8 cellular contexts compared by ENCODE assay signal in genomic region chr12:100573499-100574261, GRCh38. TPM values are rescaled to one million over a fixed set of nuclear protein-coding genes. Genes with fewer than 3 reads are reported as not detected.
A peak's percentile ranks its signal among the peaks of the same experiment; 100 is the strongest.
DNase-seq lines count a peak whose midpoint lies in the region; ATAC-seq and TF ChIP-seq lines count a peak whose summit lies in the region.

Gene GAS2L3, plus strand, starts transcription at chr12:100573684. Its CDS starts 21,221 bp downstream, at chr12:100594905.

- no peaks in the 10 kb centered on the region for H3K9me3 ChIP-seq in ectodermal cell (ENCODE audit: control insufficient read depth, low read length)
- H3K9me3 ChIP-seq in right lobe of liver = no peaks in the 10 kb centered on the region

- DNase-seq in AG20443 (ENCODE audit: low spot score) = peak; percentile 97
- DNase-seq in NCI-H345 (lab: John Stamatoyannopoulos, UW) = peak; percentile 85
- peak; percentile 18 to 21 for DNase-seq in activated CD4-positive, alpha-beta T cell treated with anti-CD3 and anti-CD28 coated beads, Interleukin-2, amount 50 U/mL, for 4 hours
- DNase-seq in right lobe of liver = peak; percentile 93 to 95 (median 93)
- peak; percentile 45 to 53 for DNase-seq in stimulated activated CD4-positive, alpha-beta T cell treated with anti-CD3 and anti-CD28 coated beads, Interleukin-2, amount 100 ng/mL, for 48 hours

- H3K27ac ChIP-seq in ectodermal cell (ENCODE audit: insufficient read depth, low read depth, low read length, poor library complexity, severe bottlenecking) = no peak within 1 kb of the TSS
- H3K27ac ChIP-seq in right lobe of liver = peak within 1 kb of the TSS; percentile 18 to 81 (median 66)

- H3K4me1 ChIP-seq in ectodermal cell (ENCODE audit: control insufficient read depth, insufficient read depth, low read length) = peaks cover 4% of the 10 kb centered on the region
- H3K4me1 ChIP-seq in right lobe of liver = peaks cover 0 to 7% (median 0%) of the 10 kb centered on the region in 4 donors

- intact Hi-C loops in right lobe of liver (cut with DNase I) = no loop called here

- H3K4me3 ChIP-seq in ectodermal cell (ENCODE audit: insufficient read depth, low read depth, low read length) (peak within 1 kb of the TSS; percentile 73), right lobe of liver (peak within 1 kb of the TSS; percentile 61 to 80 (median 70))

- H3K27me3 ChIP-seq in ectodermal cell (ENCODE audit: control insufficient read depth, insufficient read depth, low read length, poor library complexity, severe bottlenecking) = peaks cover 25% of the 10 kb centered on the region
- no peaks in the 10 kb centered on the region for H3K27me3 ChIP-seq in right lobe of liver

- ATAC-seq in GM19023 (IDR thresholded peaks at IDR 0.05; ENCODE audit: unreplicated experiment) = peak; percentile 99
- ATAC-seq in HG03135 (IDR thresholded peaks at IDR 0.05; ENCODE audit: unreplicated experiment) = peak; percentile 98
- peak; percentile 95 to 99 (median 99) for ATAC-seq in right lobe of liver

- H3K36me3 ChIP-seq in ectodermal cell (ENCODE audit: control insufficient read depth, insufficient read depth, low read length) (no peaks in the 10 kb centered on the region), right lobe of liver (no peaks in the 10 kb centered on the region)

- 0 to 1% methylated on average over 63 of the region's 63 CpGs for WGBS in ectodermal cell, 2 experiments
- WGBS in right lobe of liver (ENCODE audit: insufficient coverage, low coverage, low lambda C conversion rate, missing lambda C conversion rate) = 0% methylated on average over 1 of the region's 63 CpGs

- TF ChIP-seq CTCF in right lobe of liver (IDR thresholded peaks at IDR 0.05) = no peak

- peak; percentile 88 for TF ChIP-seq POLR2A in right lobe of liver (IDR thresholded peaks at IDR 0.05)

RNA-seq across cellular contexts. Expression of gene GAS2L3, which starts in this region (rescaled TPM):
- 19.1 TPM for polyA plus RNA-seq in ectodermal cell (2013, experiment 1 of 4)
- 19.4 TPM for polyA plus RNA-seq in ectodermal cell (2013, experiment 2 of 4)
- polyA plus RNA-seq in ectodermal cell (2013, experiment 3 of 4) = 23.4 TPM
- polyA plus RNA-seq in ectodermal cell (2013, experiment 4 of 4) = 26.1 TPM
- 1 to 10 TPM; 1.2 to 9.4 (median 2.8) TPM for total RNA-seq in right lobe of liver

Comparison
In these comparisons a context has a peak if more than half of its experiments do, and no peak if none do; other contexts are left out.
1. DNase-seq: peak in every context shown above with its lines; median percentile 97 in AG20443; 93 in right lobe of liver; 85 in NCI-H345; 49 in stimulated activated CD4-positive, alpha-beta T cell treated with anti-CD3 and anti-CD28 coated beads, Interleukin-2, amount 100 ng/mL, for 48 hours; 20 in activated CD4-positive, alpha-beta T cell treated with anti-CD3 and anti-CD28 coated beads, Interleukin-2, amount 50 U/mL, for 4 hours.